11 cellular contexts compared by ENCODE assay signal in genomic region chr6:12356983-12357972, GRCh38.
DNase-seq lines count a peak whose midpoint lies in the region; ATAC-seq, FAIRE-seq and TF ChIP-seq lines count a peak whose summit lies in the region.
"Had no signal": no experiment of that assay in that cellular context is flagged by ENCODE, and none has a peak within 500 bp of the region (broad histone marks: within the 10 kb centered on the region; RNA-seq: fewer than 3 reads in every experiment).

No MANE protein-coding gene starts in this region.

- WGBS in mesendoderm (ENCODE audit: extremely low coverage, insufficient coverage, low lambda C conversion rate), result no CpG with 5 or more reads among the region's 11 CpGs

- H3K18ac ChIP-seq in mesendoderm (ENCODE audit: low read length), result peak overlapping the region; percentile 39

- FAIRE-seq in GM18507 (lab: Jason Lieb, UNC), result peak; percentile 91

- POLR2A ChIA-PET in Caco-2 (lab: Charles Lee), result no interaction called here

- no peak overlapping the region for H3K4me2 ChIP-seq in mesendoderm (ENCODE audit: low read length)

- intact Hi-C loops in Caco-2 (cut with micrococcal nuclease; ENCODE audit: unreplicated experiment), result no loop called here

- H2BK120ac ChIP-seq in mesendoderm (ENCODE audit: low read depth, low read length), result no peak overlapping the region

- H3K27ac ChIP-seq in mesendoderm (ENCODE audit: low read depth, low read length), result no peak overlapping the region

- H3K4me3 Mint-ChIP-seq in mesothelial cell of epicardium, result no peak overlapping the region
- H3K4me3 Mint-ChIP-seq in Caco-2 (ENCODE audit: unreplicated experiment), result no peak overlapping the region
- H3K4me3 Mint-ChIP-seq: brain had no signal

- no peak overlapping the region for H2BK5ac ChIP-seq in mesendoderm (ENCODE audit: low read length)

- H3K36me3 Mint-ChIP-seq in mesothelial cell of epicardium (no peaks in the 10 kb centered on the region), Caco-2 (ENCODE audit: insufficient read depth, unreplicated experiment) (no peaks in the 10 kb centered on the region)
- H3K36me3 Mint-ChIP-seq: brain had no signal

- no peaks in the 10 kb centered on the region for H3K4me1 ChIP-seq in mesendoderm (ENCODE audit: control insufficient read depth, low read depth, low read length)
- peaks cover 35% of the 10 kb centered on the region for H3K4me1 ChIP-seq in Caco-2

- no peaks in the 10 kb centered on the region for H3K79me2 ChIP-seq in mesendoderm (ENCODE audit: control insufficient read depth, insufficient read depth, low read length)

- peaks cover 7% of the 10 kb centered on the region; the same call in 1 of the 2 replicates for H3K9me3 ChIP-seq in Caco-2

- H3K56ac ChIP-seq in mesendoderm (ENCODE audit: low read length), result no peak overlapping the region

- H4K5ac ChIP-seq in mesendoderm (ENCODE audit: low read length), result no peak overlapping the region

- no peaks in the 10 kb centered on the region for H3K79me1 ChIP-seq in mesendoderm (ENCODE audit: low read length)

- TF ChIP-seq CTCF in mesothelial cell of epicardium (IDR thresholded peaks at IDR 0.05; ENCODE audit: unreplicated experiment) (no peak), Caco-2 (IDR thresholded peaks at IDR 0.05; ENCODE audit: insufficient read depth in 1 of 2, low read depth in 1 of 2, low read length in 1 of 2, severe bottlenecking in 1 of 2, unreplicated experiment in 1 of 2) (no peak)

- no peak overlapping the region for H2BK15ac ChIP-seq in mesendoderm (replicated peaks; ENCODE audit: low read depth)

- no peaks in the 10 kb centered on the region for H3K27me3 Mint-ChIP-seq in mesothelial cell of epicardium (ENCODE audit: low read depth)
- H3K27me3 Mint-ChIP-seq in Caco-2 (ENCODE audit: insufficient read depth, unreplicated experiment), result no peaks in the 10 kb centered on the region

- CTCF ChIA-PET in Caco-2 (lab: Charles Lee), result no interaction called here

- no peak overlapping the region for H3K4me3 ChIP-seq in mesendoderm (ENCODE audit: low read length)
- no peak overlapping the region for H3K4me3 ChIP-seq in Caco-2 (ENCODE audit: low read depth, low read length)

- peak; percentile 56 for ATAC-seq in GM21717 (IDR thresholded peaks at IDR 0.05; ENCODE audit: unreplicated experiment)
- ATAC-seq in HG03565 (IDR thresholded peaks at IDR 0.05; ENCODE audit: unreplicated experiment), result peak; percentile 62
- ATAC-seq: activated CD4-positive, CD25-positive, alpha-beta regulatory T cell treated with anti-CD3 and anti-CD28 coated beads, Interleukin-2, amount 50 U/mL, for 24 hours had no signal

- H3K4me1 Mint-ChIP-seq in mesothelial cell of epicardium (peaks cover 3% of the 10 kb centered on the region), Caco-2 (ENCODE audit: low read depth, unreplicated experiment) (peaks cover 11% of the 10 kb centered on the region)

- H3K4ac ChIP-seq in mesendoderm (ENCODE audit: low read depth, low read length), result no peak overlapping the region

- no peak overlapping the region for H4K8ac ChIP-seq in mesendoderm (ENCODE audit: low read depth, low read length)

- no peak overlapping the region for H2AK5ac ChIP-seq in mesendoderm (ENCODE audit: low read length)

- H3K36me3 ChIP-seq in mesendoderm (ENCODE audit: control insufficient read depth, insufficient read depth, low read length), result no peaks in the 10 kb centered on the region
- no peaks in the 10 kb centered on the region for H3K36me3 ChIP-seq in Caco-2 (ENCODE audit: control insufficient read depth, insufficient read depth, low read length)

- H3K9me3 Mint-ChIP-seq in mesothelial cell of epicardium (peaks cover 4% of the 10 kb centered on the region), Caco-2 (ENCODE audit: unreplicated experiment) (peaks cover 23% of the 10 kb centered on the region)

- H3K27ac Mint-ChIP-seq in mesothelial cell of epicardium (no peak overlapping the region), Caco-2 (ENCODE audit: unreplicated experiment) (no peak overlapping the region)
- H3K27ac Mint-ChIP-seq: brain had no signal

- BruUV-seq in Caco-2 (replicated peaks; lab: Mats Ljungman, UMichigan), result no TSS peak

- no peak for DNase-seq in GM18507 (ENCODE audit: extremely low spot score, insufficient read length, low read depth)
- DNase-seq in mesendoderm, result no peak
- DNase-seq in NCI-H2029 treated with DMSO at 0.1 percent for 48 hours (lab: John Stamatoyannopoulos, UW), result no peak
- no peak for DNase-seq in mesothelial cell of epicardium (ENCODE audit: low spot score in 2 of 2, unreplicated experiment in 2 of 2)
- DNase-seq in dermis blood vessel endothelial cell, result no peak
- DNase-seq in Caco-2, result no peak
- DNase-seq: NCI-H1105 treated with DMSO at 0.1 percent for 48 hours had no signal

- H3K23ac ChIP-seq in mesendoderm (ENCODE audit: low read length), result no peak overlapping the region

- H3K27me3 ChIP-seq in mesendoderm (ENCODE audit: insufficient read depth, low read length, poor library complexity) (no peaks in the 10 kb centered on the region), Caco-2 (replicated peaks; ENCODE audit: control insufficient read depth, insufficient read depth, low read length) (no peaks in the 10 kb centered on the region)

- H3K9ac ChIP-seq in mesendoderm (ENCODE audit: low read length), result no peak overlapping the region
